In the genomic region with DNA sequence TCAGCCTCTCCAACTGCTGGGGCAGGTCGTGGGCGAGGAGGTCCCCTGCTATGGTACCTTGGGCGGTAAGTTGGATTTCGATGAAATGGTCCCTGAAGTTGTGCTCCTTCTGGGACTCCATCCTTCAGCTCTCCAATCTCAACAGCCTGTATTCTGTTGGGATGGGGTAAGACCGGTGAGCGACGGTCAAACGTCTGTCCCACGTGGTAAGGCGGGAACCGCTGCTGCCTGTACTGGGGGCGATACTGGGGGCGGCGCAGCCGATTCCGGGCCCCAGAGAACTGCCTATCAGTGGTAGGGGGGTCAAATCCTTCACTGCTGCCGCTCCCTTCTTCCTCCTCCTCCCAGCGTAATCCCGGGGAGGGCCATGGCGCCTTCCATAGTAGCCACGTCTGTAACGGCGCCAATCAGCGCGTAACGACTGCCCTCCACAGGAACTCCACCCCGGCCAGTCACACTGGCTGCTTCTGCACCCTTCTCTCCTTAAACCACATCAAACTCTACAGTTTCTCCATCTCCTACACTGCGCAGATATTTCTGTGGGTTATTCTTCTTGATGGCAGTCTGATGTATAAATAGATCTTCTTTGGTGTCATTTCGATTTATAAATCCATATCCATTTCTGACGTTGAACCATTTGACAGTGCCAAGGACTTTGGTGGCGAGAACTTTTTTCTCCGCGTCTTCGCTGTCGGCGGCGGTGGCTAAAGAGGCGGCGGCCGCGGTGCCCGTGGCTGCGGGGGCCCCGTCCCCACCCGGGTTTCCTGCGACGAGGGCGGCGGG, we compare ENCODE assay signal across 12 cellular contexts. TPM values are rescaled to one million over a fixed set of nuclear protein-coding genes. Genes with fewer than 3 reads are reported as not detected.
DNase-seq lines count a peak whose midpoint lies in the region; ATAC-seq and TF ChIP-seq lines count a peak whose summit lies in the region.
"Had no signal": no experiment of that assay in that cellular context is flagged by ENCODE, and none has a peak within 500 bp of the region (broad histone marks: within the 10 kb centered on the region; RNA-seq: fewer than 3 reads in every experiment).

No MANE protein-coding gene starts in this region.

- in situ Hi-C loops in GM23248 (cut with MboI) = no loop called here

- DNase-seq in GM23248 = peak; percentile 3
- DNase-seq in activated naive CD8-positive, alpha-beta T cell treated with anti-CD3 and anti-CD28 coated beads for 36 hours = no peak
- DNase-seq in BE2C = no peak
- DNase-seq in NK-92 (lab: John Stamatoyannopoulos, UW; ENCODE audit: unreplicated experiment) = no peak
- no peak for DNase-seq in NCI-H1048 (lab: John Stamatoyannopoulos, UW)
- DNase-seq: cortex of kidney, NCI-H1417 treated with DMSO at 0.1 percent for 48 hours, substantia nigra had no signal

- no peak overlapping the region for H3K27ac ChIP-seq in GM23248
- H3K27ac ChIP-seq in iPS-18a (ENCODE audit: low read length) = no peak overlapping the region
- no peak overlapping the region for H3K27ac ChIP-seq in skeletal muscle tissue (ENCODE audit: low read depth, low read length)
- H3K27ac ChIP-seq: neutrophil had no signal

- H3K79me2 ChIP-seq in GM23248 (ENCODE audit: insufficient read depth) = no peaks in the 10 kb centered on the region

- no peak for ATAC-seq in GM19395 (IDR thresholded peaks at IDR 0.05; ENCODE audit: unreplicated experiment)

- no peaks in the 10 kb centered on the region for H4K20me1 ChIP-seq in GM23248 (ENCODE audit: insufficient read depth)

- H3K4me3 ChIP-seq in GM23248 (no peak overlapping the region), iPS-18a (ENCODE audit: low read length) (peak overlapping the region; percentile 57), skeletal muscle tissue (ENCODE audit: low read length in 3 of 3) (peak overlapping the region in 2 of 3 donors; percentile 22 to 59), BE2C (ENCODE audit: low read depth, low read length) (no peak overlapping the region)

- peaks cover 5% of the 10 kb centered on the region for H3K4me1 Mint-ChIP-seq in activated naive CD8-positive, alpha-beta T cell treated with anti-CD3 and anti-CD28 coated beads for 36 hours

- no peak overlapping the region for H3K27ac Mint-ChIP-seq in activated naive CD8-positive, alpha-beta T cell treated with anti-CD3 and anti-CD28 coated beads for 36 hours

- peaks cover 70% of the 10 kb centered on the region for H3K27me3 Mint-ChIP-seq in activated naive CD8-positive, alpha-beta T cell treated with anti-CD3 and anti-CD28 coated beads for 36 hours

- H3K36me3 ChIP-seq in GM23248 (ENCODE audit: low read depth) = no peaks in the 10 kb centered on the region
- no peaks in the 10 kb centered on the region for H3K36me3 ChIP-seq in iPS-18a (ENCODE audit: control insufficient read depth, low read depth, low read length)
- no peaks in the 10 kb centered on the region for H3K36me3 ChIP-seq in skeletal muscle tissue (ENCODE audit: control insufficient read depth in 3 of 3, insufficient read depth in 3 of 3, low read length in 3 of 3)
- no peaks in the 10 kb centered on the region for H3K36me3 ChIP-seq in BE2C
- H3K36me3 ChIP-seq: neutrophil had no signal

- peaks cover 9% of the 10 kb centered on the region for H3K36me3 Mint-ChIP-seq in activated naive CD8-positive, alpha-beta T cell treated with anti-CD3 and anti-CD28 coated beads for 36 hours

- no peak for TF ChIP-seq CTCF in BE2C (IDR thresholded peaks at IDR 0.05; ENCODE audit: low read depth, low read length)

- peaks cover 21% of the 10 kb centered on the region for H3K9me3 Mint-ChIP-seq in activated naive CD8-positive, alpha-beta T cell treated with anti-CD3 and anti-CD28 coated beads for 36 hours

- H3K4me3 Mint-ChIP-seq in activated naive CD8-positive, alpha-beta T cell treated with anti-CD3 and anti-CD28 coated beads for 36 hours = peak overlapping the region; percentile 19

- no peak overlapping the region for H3K4me2 ChIP-seq in GM23248 (ENCODE audit: unreplicated experiment)

- H3K27me3 ChIP-seq in GM23248 (replicated peaks; ENCODE audit: insufficient read depth) (peaks cover 7% of the 10 kb centered on the region; the same call in 1 of the 2 replicates), iPS-18a (ENCODE audit: control insufficient read depth, insufficient read depth, low read length) (peaks cover 59% of the 10 kb centered on the region), skeletal muscle tissue (ENCODE audit: control insufficient read depth in 3 of 3, insufficient read depth in 3 of 3, low read length in 3 of 3) (peaks cover 21 to 33% (median 23%) of the 10 kb centered on the region in 3 donors), BE2C (0 out of 2 replicates have a peak, but pooled peaks cover 8% of the 10 kb centered on the region)

- H3K9me3 ChIP-seq in GM23248 (ENCODE audit: low read depth) (no peaks in the 10 kb centered on the region), iPS-18a (ENCODE audit: control insufficient read depth, low read depth, low read length) (peaks cover 16% of the 10 kb centered on the region), skeletal muscle tissue (ENCODE audit: control insufficient read depth in 3 of 3, low read length in 3 of 3) (no peaks in the 10 kb centered on the region), BE2C (no peaks in the 10 kb centered on the region)
- H3K9me3 ChIP-seq: neutrophil had no signal

- H3K9me2 ChIP-seq in GM23248 (ENCODE audit: insufficient read depth) = no peaks in the 10 kb centered on the region

- H2AFZ ChIP-seq in GM23248 = no peak overlapping the region

- H3F3A ChIP-seq in GM23248 (ENCODE audit: insufficient read depth) = no peaks in the 10 kb centered on the region

- 17 to 22% methylated on average over 47 to 48 of the region's 49 CpGs for WGBS in GM23248 (ENCODE audit: low coverage in 1 of 2, low lambda C conversion rate in 2 of 2, missing lambda C conversion rate in 2 of 2), 2 experiments

- H3K4me1 ChIP-seq in GM23248 (ENCODE audit: insufficient read depth) (no peaks in the 10 kb centered on the region), iPS-18a (ENCODE audit: control insufficient read depth, low read depth, low read length) (no peaks in the 10 kb centered on the region), skeletal muscle tissue (ENCODE audit: control insufficient read depth in 3 of 3, insufficient read depth in 3 of 3, low read length in 3 of 3) (no peaks in the 10 kb centered on the region), BE2C (no peaks in the 10 kb centered on the region)

- no peak overlapping the region for H3K9ac ChIP-seq in GM23248
- no peak overlapping the region for H3K9ac ChIP-seq in iPS-18a (ENCODE audit: low read length)
- H3K9ac ChIP-seq in skeletal muscle tissue (ENCODE audit: low read depth in 1 of 3, low read length in 3 of 3) = peak overlapping the region in 1 of 3 donors; percentile 20

RNA-seq across cellular contexts. Expression of a gene that starts 41.1 kb away (rescaled TPM):
- not detected in 2 replicates for total RNA-seq in GM23248 (2014; rRNA removed; shearing (Covaris generic))
- polyA plus RNA-seq in GM23248 (2016; fragmentation: Nextera tagmentation; extraction: Ambion mirVana) = not detected in 2 replicates
- total RNA-seq in activated naive CD8-positive, alpha-beta T cell treated with anti-CD3 and anti-CD28 coated beads for 36 hours = not detected
- 150 TPM for total RNA-seq in skeletal muscle tissue
- not detected for polyA plus RNA-seq in BE2C (2012; ENCODE audit: insufficient read depth, insufficient read length, low read depth)

Comparison
In these comparisons a context has a peak if more than half of its experiments do, and no peak if none do; other contexts are left out.
1. H3K4me3 ChIP-seq: peak in iPS-18a (single experiment) and skeletal muscle tissue (2 of 3); none in GM23248 (single experiment) and BE2C (single experiment).
2. RNA of a gene that starts 41.1 kb away (total RNA-seq): 150 TPM in skeletal muscle tissue (single experiment); not detected in activated naive CD8-positive, alpha-beta T cell treated with anti-CD3 and anti-CD28 coated beads for 36 hours and not detected in GM23248; every median in the first group is over 100 times any median in the second.